Comparison of ENCODE assay signal across 8 cellular contexts in genomic region chr2:87075054-87075790, GRCh38. TPM values are rescaled to one million over a fixed set of nuclear protein-coding genes. Genes with fewer than 3 reads are reported as not detected.
DNase-seq lines count a peak whose midpoint lies in the region; ATAC-seq and TF ChIP-seq lines count a peak whose summit lies in the region.
"Not testable (repeated sequence)": the region's sequence is repeated elsewhere in the genome, so short reads cannot be mapped to it uniquely, and the experiment has no call there.

No MANE protein-coding gene starts in this region.

- peak; percentile 9 for ATAC-seq in HG03064 (IDR thresholded peaks at IDR 0.05; ENCODE audit: low read depth, unreplicated experiment)
- ATAC-seq in right lobe of liver, upper lobe of right lung: not testable (repeated sequence)

- H3K4me1 ChIP-seq in right lobe of liver, upper lobe of right lung: not testable (repeated sequence)

- WGBS in right lobe of liver (ENCODE audit: insufficient coverage, low coverage, low lambda C conversion rate, missing lambda C conversion rate), result 0% methylated on average over 12 of the region's 47 CpGs

- DNase-seq in GM12865 (ENCODE audit: low read depth) (peak; percentile 25), T follicular helper cell (ENCODE audit: low read depth) (peak; percentile 9), activated gamma-delta T cell treated with Interleukin-2 at 50 U/mL for 16 hours (peak; percentile 17), right lobe of liver (peak; percentile 53 to 65 (median 54)), upper lobe of right lung (peak; percentile 68)
- not testable (repeated sequence) for DNase-seq in epithelial cell of esophagus (ENCODE audit: low read depth); skeletal muscle cell (ENCODE audit: low read depth)

- TF ChIP-seq POLR2A in right lobe of liver (IDR thresholded peaks at IDR 0.05), result not testable (repeated sequence)

- not testable (repeated sequence) for H3K27me3 ChIP-seq in right lobe of liver, upper lobe of right lung

- H3K9me3 ChIP-seq in right lobe of liver, upper lobe of right lung: not testable (repeated sequence)

- not testable (repeated sequence) for H3K36me3 ChIP-seq in right lobe of liver, upper lobe of right lung

- peak overlapping the region; percentile 65 for H3K4me3 ChIP-seq in GM12865 (ENCODE audit: low read depth, low read length)
- H3K4me3 ChIP-seq in epithelial cell of esophagus (ENCODE audit: low read length), result peak overlapping the region; percentile 49
- H3K4me3 ChIP-seq in right lobe of liver, result peak overlapping the region; percentile 62 to 66 (median 63)
- peak overlapping the region; percentile 55 for H3K4me3 ChIP-seq in skeletal muscle cell (ENCODE audit: low read depth, low read length)
- peak overlapping the region; percentile 68 for H3K4me3 ChIP-seq in upper lobe of right lung

- H3K27ac ChIP-seq in right lobe of liver (peak overlapping the region; percentile 90 to 99 (median 96)), upper lobe of right lung (peak overlapping the region; percentile 90)

- intact Hi-C loops in right lobe of liver (cut with DNase I); upper lobe of right lung (cut with DNase I): not testable (repeated sequence)

- not testable (repeated sequence) for TF ChIP-seq CTCF in GM12865 (IDR thresholded peaks at IDR 0.05; ENCODE audit: insufficient read depth, low read depth, low read length, missing control alignments); epithelial cell of esophagus (IDR thresholded peaks at IDR 0.05; ENCODE audit: insufficient read depth, low read depth, low read length, missing control alignments); right lobe of liver (IDR thresholded peaks at IDR 0.05); upper lobe of right lung (IDR thresholded peaks at IDR 0.05)

RNA-seq across cellular contexts. Expression of gene PLGLB1, which starts 53.6 kb away (rescaled TPM):
- total RNA-seq in right lobe of liver, result 100 to 1,000 TPM; 103 to 189 (median 134) TPM
- 3.3 TPM for total RNA-seq in upper lobe of right lung

Comparison
In these comparisons a context has a peak if more than half of its experiments do, and no peak if none do; other contexts are left out.
1. RNA of gene PLGLB1, which starts 53.6 kb away (total RNA-seq): 103 to 189 TPM in right lobe of liver; 3.3 TPM in upper lobe of right lung (single experiment); every median in the first group is over 10 times any median in the second.
2. Peak in every context shown above with its lines, with median percentiles within 50 percentile points of each other: H3K4me3 ChIP-seq.